ENCODE assay signal across 8 cellular contexts in the genomic region with DNA sequence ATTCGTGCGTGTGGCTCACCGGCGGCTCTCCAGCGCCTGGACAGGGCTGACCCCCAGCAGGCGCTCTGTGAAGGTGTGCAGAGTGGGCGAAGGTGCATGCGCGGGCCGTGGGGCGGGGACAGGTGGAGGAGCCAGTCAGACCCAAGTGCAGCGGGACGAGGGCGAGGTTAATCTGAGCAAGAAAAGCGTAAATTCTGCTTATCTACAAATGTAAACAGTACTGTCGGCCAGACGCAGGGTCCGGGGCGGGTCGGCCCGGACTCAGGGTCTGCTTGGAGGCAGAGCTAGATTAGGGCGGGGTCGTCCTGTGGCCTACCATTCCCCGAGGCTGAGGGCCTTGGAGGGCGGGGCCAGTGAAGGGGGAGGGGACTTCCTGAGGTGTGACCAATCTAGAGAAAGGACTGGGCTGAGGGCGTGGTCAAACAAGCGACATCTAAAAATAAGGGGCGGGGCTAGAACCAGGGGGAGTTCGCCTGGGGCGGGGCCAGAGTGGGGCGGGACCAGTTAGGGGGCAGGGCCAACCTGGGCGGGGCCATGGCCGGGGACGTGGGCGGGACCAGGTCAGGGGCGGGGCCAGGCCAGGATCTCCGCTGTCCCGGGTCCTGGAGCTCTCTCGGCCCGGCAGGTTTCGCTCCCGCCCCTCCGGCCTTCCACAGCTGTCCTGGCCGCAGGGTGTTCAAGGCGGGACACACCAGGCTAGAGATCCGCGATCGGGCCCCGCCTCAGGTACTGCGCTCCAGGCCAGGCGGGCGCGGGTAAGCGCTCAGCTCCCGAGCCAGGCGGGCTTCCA. TPM values are rescaled to one million over a fixed set of nuclear protein-coding genes. Genes with fewer than 3 reads are reported as not detected.
DNase-seq lines count a peak whose midpoint lies in the region; ATAC-seq and TF ChIP-seq lines count a peak whose summit lies in the region.

A gene (plus strand): TSS at position 611 of the 790 bp plus-strand sequence. CDS start 994 bp downstream, outside the sequence.

- H3K4me3 ChIP-seq in HL-60 (replicated peaks; ENCODE audit: insufficient read depth, low read length) = peak within 1 kb of the TSS; percentile 49

- peaks cover 7% of the 10 kb centered on the region for H3K27me3 ChIP-seq in HL-60 (ENCODE audit: insufficient read depth, poor library complexity, severe bottlenecking)

- peak within 1 kb of the TSS; percentile 83 to 85 for H3K4me3 Mint-ChIP-seq in effector memory CD8-positive, alpha-beta T cell

- ATAC-seq in GM19372 (IDR thresholded peaks at IDR 0.05; ENCODE audit: low read depth, unreplicated experiment) = peak; percentile 66
- ATAC-seq in effector memory CD8-positive, alpha-beta T cell (replicated peaks) = peak; percentile 91

- H3K27me3 Mint-ChIP-seq in effector memory CD8-positive, alpha-beta T cell = peaks cover 53 to 88% of the 10 kb centered on the region in 2 donors

- DNase-seq in AG20443 (ENCODE audit: low spot score) (peak; percentile 100), HL-60 (ENCODE audit: low read depth in 1 of 2, low spot score in 1 of 2) (peak; percentile 88 to 97), NOMO-1 (lab: John Stamatoyannopoulos, UW; ENCODE audit: unreplicated experiment in 2 of 2) (peak; percentile 82 to 92), lung microvascular endothelial cell (ENCODE audit: low read depth in 2 of 2) (peak; percentile 98 to 99)
- peak; percentile 71 to 91 (median 78) for DNase-seq in activated CD8-positive, alpha-beta memory T cell treated with anti-CD3 and anti-CD28 coated beads for 48 hours (ENCODE audit: low read depth in 2 of 3, low spot score in 2 of 3)
- DNase-seq in effector memory CD8-positive, alpha-beta T cell = peak; percentile 75 to 80 (median 77)
- peak; percentile 71 to 83 (median 79) for DNase-seq in stimulated activated CD4-positive, alpha-beta T cell treated with anti-CD3 and anti-CD28 coated beads, TNF-alpha, amount 100 ng/mL, for 1 hour (ENCODE audit: low read depth in 3 of 3, low spot score in 1 of 3)

- no peak for TF ChIP-seq CTCF in HL-60 (IDR thresholded peaks at IDR 0.05; ENCODE audit: insufficient read depth, low read length)

- no peak within 1 kb of the TSS for H3K27ac ChIP-seq in HL-60 (replicated peaks)

- no peaks in the 10 kb centered on the region for H3K9me3 Mint-ChIP-seq in effector memory CD8-positive, alpha-beta T cell

- H3K36me3 Mint-ChIP-seq in effector memory CD8-positive, alpha-beta T cell (ENCODE audit: insufficient read depth) = no peaks in the 10 kb centered on the region

- H3K4me1 Mint-ChIP-seq in effector memory CD8-positive, alpha-beta T cell (ENCODE audit: low read depth in 2 of 2) = peaks cover 20% of the 10 kb centered on the region in 2 donors

- H3K27ac Mint-ChIP-seq in effector memory CD8-positive, alpha-beta T cell = peak within 1 kb of the TSS in 1 of 2 donors; percentile 10

RNA-seq across cellular contexts. Expression of the gene that starts here (rescaled TPM):
- under 0.01 TPM in 1 of 2 replicates, not detected in the other for total RNA-seq in lung microvascular endothelial cell

Comparison
In these comparisons a context has a peak if more than half of its experiments do, and no peak if none do; other contexts are left out.
1. Peak in DNase-seq in lung microvascular endothelial cell; RNA of the gene not detected or under 1 TPM.